8 cellular contexts compared by ENCODE assay signal in genomic region chr1:32241011-32241763, GRCh38.
DNase-seq lines count a peak whose midpoint lies in the region; ATAC-seq lines count a peak whose summit lies in the region.

No MANE protein-coding gene starts in this region.

- H3K4me1 Mint-ChIP-seq in T-helper 2 cell treated with Interferon-gamma antibody and Interleukin-4, amounts not matched to agents 5 μg/mL and 100 μg/mL, for 36 hours (ENCODE audit: low read depth) = peaks cover 10% of the 10 kb centered on the region
- H3K4me1 Mint-ChIP-seq in effector memory CD8-positive, alpha-beta T cell (ENCODE audit: low read depth in 2 of 2) = peaks cover 8 to 14% of the 10 kb centered on the region in 2 donors
- peaks cover 36% of the 10 kb centered on the region for H3K4me1 Mint-ChIP-seq in stimulated activated naive CD8-positive, alpha-beta T cell treated with anti-CD3 and anti-CD28 coated beads, Interleukin-15, amount 100 ng/mL, for 72 hours

- no peaks in the 10 kb centered on the region for H3K27me3 ChIP-seq in HUES48 (ENCODE audit: control insufficient read depth, insufficient read depth, low read length)

- peak overlapping the region; percentile 31 for H3K9ac ChIP-seq in HUES48 (ENCODE audit: low read depth, low read length)

- H3K9me3 ChIP-seq in HUES48 (ENCODE audit: control insufficient read depth, insufficient read depth, low read length) = no peaks in the 10 kb centered on the region

- H3K9me3 Mint-ChIP-seq in T-helper 2 cell treated with Interferon-gamma antibody and Interleukin-4, amounts not matched to agents 5 μg/mL and 100 μg/mL, for 36 hours = no peaks in the 10 kb centered on the region
- H3K9me3 Mint-ChIP-seq in effector memory CD8-positive, alpha-beta T cell = no peaks in the 10 kb centered on the region
- no peaks in the 10 kb centered on the region for H3K9me3 Mint-ChIP-seq in stimulated activated naive CD8-positive, alpha-beta T cell treated with anti-CD3 and anti-CD28 coated beads, Interleukin-15, amount 100 ng/mL, for 72 hours

- no peaks in the 10 kb centered on the region for H3K36me3 ChIP-seq in HUES48 (ENCODE audit: control insufficient read depth, insufficient read depth, low read length)

- peak overlapping the region; percentile 86 for H3K4me3 ChIP-seq in HUES48 (ENCODE audit: low read depth, low read length)

- no peak overlapping the region for H3K27ac Mint-ChIP-seq in T-helper 2 cell treated with Interferon-gamma antibody and Interleukin-4, amounts not matched to agents 5 μg/mL and 100 μg/mL, for 36 hours
- peak overlapping the region; percentile 44 to 75 for H3K27ac Mint-ChIP-seq in effector memory CD8-positive, alpha-beta T cell
- peak overlapping the region; percentile 54 to 86 for H3K27ac Mint-ChIP-seq in stimulated activated naive CD8-positive, alpha-beta T cell treated with anti-CD3 and anti-CD28 coated beads, Interleukin-15, amount 100 ng/mL, for 72 hours

- peak; percentile 71 for ATAC-seq in effector memory CD8-positive, alpha-beta T cell (replicated peaks)
- ATAC-seq in stimulated activated naive CD8-positive, alpha-beta T cell treated with anti-CD3 and anti-CD28 coated beads, Interleukin-15, amount 100 ng/mL, for 72 hours = peak; percentile 78

- H3K27me3 Mint-ChIP-seq in T-helper 2 cell treated with Interferon-gamma antibody and Interleukin-4, amounts not matched to agents 5 μg/mL and 100 μg/mL, for 36 hours (ENCODE audit: low read depth) = peaks cover 2% of the 10 kb centered on the region
- no peaks in the 10 kb centered on the region for H3K27me3 Mint-ChIP-seq in effector memory CD8-positive, alpha-beta T cell
- H3K27me3 Mint-ChIP-seq in stimulated activated naive CD8-positive, alpha-beta T cell treated with anti-CD3 and anti-CD28 coated beads, Interleukin-15, amount 100 ng/mL, for 72 hours = no peaks in the 10 kb centered on the region

- H3K4me3 Mint-ChIP-seq in T-helper 2 cell treated with Interferon-gamma antibody and Interleukin-4, amounts not matched to agents 5 μg/mL and 100 μg/mL, for 36 hours = peak overlapping the region; percentile 82
- H3K4me3 Mint-ChIP-seq in effector memory CD8-positive, alpha-beta T cell = peak overlapping the region; percentile 89 to 91
- peak overlapping the region; percentile 91 to 94 for H3K4me3 Mint-ChIP-seq in stimulated activated naive CD8-positive, alpha-beta T cell treated with anti-CD3 and anti-CD28 coated beads, Interleukin-15, amount 100 ng/mL, for 72 hours

- DNase-seq in NCI-H510A treated with DMSO at 0.1 percent for 48 hours (lab: John Stamatoyannopoulos, UW) = peak; percentile 39
- no peak for DNase-seq in NCI-H510A (lab: John Stamatoyannopoulos, UW)
- DNase-seq in T-helper 2 cell treated with Interferon-gamma antibody and Interleukin-4, amounts not matched to agents 5 μg/mL and 100 μg/mL, for 36 hours (ENCODE audit: low spot score) = peak; percentile 22
- DNase-seq in effector memory CD8-positive, alpha-beta T cell = no peak
- DNase-seq in medulla oblongata (ENCODE audit: extremely low spot score) = peak; percentile 45
- DNase-seq in stimulated activated naive CD8-positive, alpha-beta T cell treated with anti-CD3 and anti-CD28 coated beads, Interleukin-15, amount 100 ng/mL, for 72 hours = peak; percentile 50 to 51
- DNase-seq in KG1 (lab: John Stamatoyannopoulos, UW) = no peak

- peak overlapping the region; percentile 89 for H3K27ac ChIP-seq in HUES48 (ENCODE audit: low read depth, low read length)

- no peaks in the 10 kb centered on the region for H3K36me3 Mint-ChIP-seq in T-helper 2 cell treated with Interferon-gamma antibody and Interleukin-4, amounts not matched to agents 5 μg/mL and 100 μg/mL, for 36 hours (ENCODE audit: low read depth)
- peaks cover 3% of the 10 kb centered on the region for H3K36me3 Mint-ChIP-seq in effector memory CD8-positive, alpha-beta T cell (ENCODE audit: insufficient read depth)

- H3K4me1 ChIP-seq in HUES48 (ENCODE audit: control insufficient read depth, insufficient read depth, low read length) = peaks cover 10% of the 10 kb centered on the region

Comparison
In these comparisons a context has a peak if more than half of its experiments do, and no peak if none do; other contexts are left out.
1. DNase-seq: peak in NCI-H510A treated with DMSO at 0.1 percent for 48 hours (single experiment), T-helper 2 cell treated with Interferon-gamma antibody and Interleukin-4, amounts not matched to agents 5 μg/mL and 100 μg/mL, for 36 hours (single experiment), medulla oblongata (single experiment) and stimulated activated naive CD8-positive, alpha-beta T cell treated with anti-CD3 and anti-CD28 coated beads, Interleukin-15, amount 100 ng/mL, for 72 hours (2 of 2); none in NCI-H510A (single experiment), effector memory CD8-positive, alpha-beta T cell (0 of 3) and KG1 (single experiment).
2. Peak in every context shown above with its lines, with median percentiles within 50 percentile points of each other: H3K4me3 Mint-ChIP-seq.